Comparison of ENCODE assay signal across 16 cellular contexts in the genomic region with DNA sequence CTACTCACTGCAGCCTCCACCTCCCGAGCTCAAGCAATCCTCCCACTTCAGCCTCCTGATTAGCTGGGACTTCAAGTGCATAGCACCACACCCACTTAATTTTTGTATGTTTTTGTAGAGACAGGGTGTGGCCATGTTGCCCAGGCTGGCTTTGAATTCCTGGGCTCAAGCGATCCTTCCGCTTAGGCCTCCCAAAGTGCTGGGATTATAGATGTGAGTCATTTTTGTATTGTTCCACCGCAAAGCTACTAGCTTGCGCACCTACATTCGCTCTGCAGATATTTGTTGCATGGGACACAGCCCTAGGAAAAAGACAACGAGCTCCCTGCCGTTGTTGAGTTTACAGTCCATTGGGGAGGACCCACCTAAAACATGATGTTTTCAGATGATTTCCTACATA.
A peak's percentile ranks its signal among the peaks of the same experiment; 100 is the strongest.
DNase-seq lines count a peak whose midpoint lies in the region; ATAC-seq and TF ChIP-seq lines count a peak whose summit lies in the region.
"Had no signal": no experiment of that assay in that cellular context is flagged by ENCODE, and none has a peak within 500 bp of the region (broad histone marks: within the 10 kb centered on the region; RNA-seq: fewer than 3 reads in every experiment).

No MANE protein-coding gene starts in this region.

- H4K20me1 ChIP-seq in mammary epithelial cell (ENCODE audit: insufficient read depth, low read length) (no peaks in the 10 kb centered on the region), PC-3 (ENCODE audit: low read length) (no peaks in the 10 kb centered on the region)

- H3K27ac ChIP-seq in mammary epithelial cell (ENCODE audit: insufficient read depth, low read depth, low read length): no peak overlapping the region
- no peak overlapping the region for H3K27ac ChIP-seq in PC-3 (ENCODE audit: low read length)
- H3K27ac ChIP-seq in endodermal cell (ENCODE audit: low read depth, low read length): no peak overlapping the region

- H3K4me1 Mint-ChIP-seq in MCF 10A (ENCODE audit: insufficient read depth, unreplicated experiment) (no peaks in the 10 kb centered on the region), endodermal cell (peaks cover 14% of the 10 kb centered on the region), CD14-positive monocyte (no peaks in the 10 kb centered on the region)
- H3K4me1 Mint-ChIP-seq: B cell; CD4-positive, alpha-beta memory T cell had no signal

- H3K36me3 Mint-ChIP-seq in MCF 10A (ENCODE audit: insufficient read depth, unreplicated experiment) (no peaks in the 10 kb centered on the region), endodermal cell (ENCODE audit: low read depth) (no peaks in the 10 kb centered on the region), CD14-positive monocyte (no peaks in the 10 kb centered on the region)
- H3K36me3 Mint-ChIP-seq: CD4-positive, alpha-beta memory T cell had no signal

- ATAC-seq in PC-3: no peak
- ATAC-seq: GM23338 had no signal

- H3K27ac Mint-ChIP-seq in MCF 10A (ENCODE audit: low read depth, unreplicated experiment): no peak overlapping the region
- H3K27ac Mint-ChIP-seq in endodermal cell: no peak overlapping the region
- no peak overlapping the region for H3K27ac Mint-ChIP-seq in CD14-positive monocyte
- H3K27ac Mint-ChIP-seq: B cell; CD4-positive, alpha-beta memory T cell; GM23338; H9; HFFc6 had no signal

- no TSS peak for BruUV-seq in MCF 10A (replicated peaks; lab: Mats Ljungman, UMichigan)
- BruUV-seq in mammary epithelial cell (replicated peaks; lab: Mats Ljungman, UMichigan): no TSS peak
- BruUV-seq in PC-3 (replicated peaks; lab: Mats Ljungman, UMichigan): no TSS peak

- no peak overlapping the region for H3K4me3 Mint-ChIP-seq in MCF 10A (ENCODE audit: unreplicated experiment)
- no peak overlapping the region for H3K4me3 Mint-ChIP-seq in endodermal cell
- no peak overlapping the region for H3K4me3 Mint-ChIP-seq in CD14-positive monocyte
- H3K4me3 Mint-ChIP-seq: B cell; CD4-positive, alpha-beta memory T cell; GM23338; H9; HFFc6 had no signal

- no peaks in the 10 kb centered on the region for H3F3A ChIP-seq in PC-3 (ENCODE audit: low read length, unreplicated experiment)

- H3K9me3 Mint-ChIP-seq in MCF 10A (ENCODE audit: unreplicated experiment) (no peaks in the 10 kb centered on the region), endodermal cell (no peaks in the 10 kb centered on the region), CD14-positive monocyte (peaks cover 0 to 9% (median 0%) of the 10 kb centered on the region in 7 donors)
- H3K9me3 Mint-ChIP-seq: CD4-positive, alpha-beta memory T cell; GM23338; H9; HFFc6 had no signal

- CTCF ChIA-PET in MCF 10A (lab: Yijun Ruan, JAX) (no interaction called here), mammary epithelial cell (lab: Charles Lee; ENCODE audit: low non-redundant PET) (no interaction called here), PC-3 (lab: Charles Lee) (no interaction called here)

- TF ChIP-seq CTCF in MCF 10A (IDR thresholded peaks at IDR 0.05; ENCODE audit: unreplicated experiment) (no peak), mammary epithelial cell (conservative IDR thresholded peaks at IDR 0.05 in 1 of 2, IDR thresholded peaks at IDR 0.05 in 1 of 2; ENCODE audit: extremely low read depth in 1 of 2, insufficient read depth in 1 of 2, low read depth in 1 of 2, low read length in 2 of 2) (no peak), PC-3 (conservative IDR thresholded peaks at IDR 0.05; ENCODE audit: low read depth, low read length) (no peak), endodermal cell (conservative IDR thresholded peaks at IDR 0.05) (no peak), CD14-positive monocyte (IDR thresholded peaks at IDR 0.05) (no peak)

- no peak overlapping the region for H3K4me3 ChIP-seq in mammary epithelial cell (replicated peaks in 1 of 3; ENCODE audit: insufficient read depth in 1 of 3, low read depth in 2 of 3, low read length in 3 of 3)
- H3K4me3 ChIP-seq in PC-3 (ENCODE audit: low read length): no peak overlapping the region
- H3K4me3 ChIP-seq in endodermal cell (ENCODE audit: low read length): no peak overlapping the region
- H3K4me3 ChIP-seq: GM23338 had no signal

- H3K4me1 ChIP-seq in mammary epithelial cell (ENCODE audit: insufficient read depth, low read length) (peaks cover 6% of the 10 kb centered on the region), PC-3 (ENCODE audit: insufficient read depth, low read length) (no peaks in the 10 kb centered on the region), endodermal cell (ENCODE audit: control insufficient read depth, insufficient read depth, low read length) (peaks cover 7% of the 10 kb centered on the region)

- in situ Hi-C loops in mammary epithelial cell (cut with MboI; ENCODE audit: low sequenced_read_pairs in 2 of 2): no loop called here

- no peaks in the 10 kb centered on the region for H3K36me3 ChIP-seq in mammary epithelial cell (ENCODE audit: insufficient read depth, low read length)
- H3K36me3 ChIP-seq in PC-3 (ENCODE audit: low read depth, low read length): no peaks in the 10 kb centered on the region
- H3K36me3 ChIP-seq in endodermal cell (ENCODE audit: control insufficient read depth, insufficient read depth, low read length): no peaks in the 10 kb centered on the region

- H2AFZ ChIP-seq in mammary epithelial cell (ENCODE audit: low read depth, low read length) (no peak overlapping the region), PC-3 (ENCODE audit: low read length) (no peak overlapping the region)
- H2AFZ ChIP-seq: GM23338 had no signal

- intact Hi-C loops in MCF 10A (cut with micrococcal nuclease): no loop called here
- intact Hi-C loops in mammary epithelial cell (cut with micrococcal nuclease): no loop called here
- intact Hi-C loops in PC-3 (cut with micrococcal nuclease): no loop called here
- intact Hi-C loops in CD14-positive monocyte (cut with micrococcal nuclease): no loop called here

- no peaks in the 10 kb centered on the region for H3K9me2 ChIP-seq in PC-3 (replicated peaks; ENCODE audit: low read length)

- H3K27me3 ChIP-seq in mammary epithelial cell (ENCODE audit: insufficient read depth, low read length): no peaks in the 10 kb centered on the region
- no peaks in the 10 kb centered on the region for H3K27me3 ChIP-seq in PC-3 (ENCODE audit: low read length)
- no peaks in the 10 kb centered on the region for H3K27me3 ChIP-seq in endodermal cell (ENCODE audit: control insufficient read depth, insufficient read depth, low read length, poor library complexity, severe bottlenecking)

- H3K27me3 Mint-ChIP-seq in MCF 10A (ENCODE audit: insufficient read depth, unreplicated experiment) (no peaks in the 10 kb centered on the region), endodermal cell (ENCODE audit: insufficient read depth) (no peaks in the 10 kb centered on the region), CD14-positive monocyte (ENCODE audit: low read depth in 3 of 3) (peaks cover 0 to 13% (median 5%) of the 10 kb centered on the region in 3 donors)

- H3K4me2 ChIP-seq in mammary epithelial cell (ENCODE audit: insufficient read depth, low read depth, low read length): no peak overlapping the region
- H3K4me2 ChIP-seq in PC-3 (ENCODE audit: low read length): no peak overlapping the region
- H3K4me2 ChIP-seq: GM23338 had no signal

- POLR2A ChIA-PET in MCF 10A (lab: Yijun Ruan, JAX): no interaction called here
- POLR2A ChIA-PET in PC-3 (lab: Charles Lee; ENCODE audit: unreplicated experiment): no interaction called here

- WGBS in mammary epithelial cell (ENCODE audit: low coverage, missing lambda C conversion rate): 85% methylated on average over 8 of the region's 8 CpGs
- WGBS in endodermal cell (ENCODE audit: insufficient coverage in 1 of 2, insufficient read length in 1 of 2), 2 experiments: 88 to 91% methylated on average over 7 to 8 of the region's 8 CpGs

- dilution Hi-C loops in mammary epithelial cell (cut with HindIII; ENCODE audit: low sequenced_read_pairs): no loop called here

- DNase-seq in MCF 10A (ENCODE audit: unreplicated experiment) (peak; percentile 29), mammary epithelial cell (no peak), PC-3 (peak; percentile 24), endodermal cell (peak; percentile 14), NCI-H226 (no peak), CD14-positive monocyte (ENCODE audit: low spot score) (no peak), T-helper 9 cell (no peak)
- DNase-seq: 8988T; C1 segment of cervical spinal cord; CD4-positive, alpha-beta memory T cell; DMS79; EL; H9; HFFc6 had no signal

- H3K9ac ChIP-seq in mammary epithelial cell (ENCODE audit: insufficient read depth, low read length): no peak overlapping the region
- no peak overlapping the region for H3K9ac ChIP-seq in PC-3 (ENCODE audit: low read length)
- no peak overlapping the region for H3K9ac ChIP-seq in endodermal cell (ENCODE audit: extremely low read depth, low read length, poor library complexity, severe bottlenecking)

- no peaks in the 10 kb centered on the region for H3K9me3 ChIP-seq in mammary epithelial cell (replicated peaks; ENCODE audit: insufficient read depth, low read length)
- H3K9me3 ChIP-seq in PC-3 (ENCODE audit: low read length): no peaks in the 10 kb centered on the region
- no peaks in the 10 kb centered on the region for H3K9me3 ChIP-seq in endodermal cell (ENCODE audit: control insufficient read depth, low read length)

- H3K79me2 ChIP-seq in mammary epithelial cell (ENCODE audit: insufficient read depth, low read length) (no peaks in the 10 kb centered on the region), PC-3 (ENCODE audit: low read length) (no peaks in the 10 kb centered on the region)

Comparison
In these comparisons a context has a peak if more than half of its experiments do, and no peak if none do; other contexts are left out.
1. DNase-seq: peak in MCF 10A (single experiment), PC-3 (single experiment) and endodermal cell (single experiment); none in mammary epithelial cell (single experiment), NCI-H226 (single experiment), CD14-positive monocyte (single experiment) and T-helper 9 cell (single experiment).